25 cellular contexts compared by ENCODE assay signal in genomic region chr2:191295088-191295487, GRCh38.
"Had no signal": no experiment of that assay in that cellular context is flagged by ENCODE, and none has a peak within 500 bp of the region (broad histone marks: within the 10 kb centered on the region; RNA-seq: fewer than 3 reads in every experiment).

No MANE protein-coding gene starts in this region.

- H3K36me3 ChIP-seq: esophagus muscularis mucosa, upper lobe of right lung had no signal

- H3K27ac Mint-ChIP-seq: activated CD4-positive, alpha-beta T cell treated with anti-CD3 and anti-CD28 coated beads, Interleukin-2, amount 10 ng/mL, durations not matched to agents 24 days and 14 days; activated CD8-positive, alpha-beta T cell treated with anti-CD3 and anti-CD28 coated beads, Interleukin-2, amount 10 ng/mL, durations not matched to agents 7 days and 5 days; activated naive CD4-positive, alpha-beta T cell treated with anti-CD3 and anti-CD28 coated beads for 36 hours; activated naive CD8-positive, alpha-beta T cell treated with anti-CD3 and anti-CD28 coated beads, Interleukin-2, amount 50 U/mL, for 24 hours; stimulated activated effector memory CD8-positive, alpha-beta T cell treated with anti-CD3 and anti-CD28 coated beads, Interleukin-12 subunit alpha, Interleukin-12 subunit beta, amount 100 ng/mL, for 72 hours had no signal

- FAIRE-seq: islet of Langerhans had no signal

- H3K9me3 Mint-ChIP-seq: activated CD4-positive, alpha-beta T cell treated with anti-CD3 and anti-CD28 coated beads, Interleukin-2, amount 10 ng/mL, durations not matched to agents 24 days and 14 days; activated naive CD4-positive, alpha-beta T cell treated with anti-CD3 and anti-CD28 coated beads for 36 hours; activated naive CD8-positive, alpha-beta T cell treated with anti-CD3 and anti-CD28 coated beads, Interleukin-2, amount 50 U/mL, for 24 hours; activated T-cell treated with anti-CD3 and anti-CD28 coated beads, Interleukin-2, amount 50 U/mL, for 4 hours; central memory CD8-positive, alpha-beta T cell; neural crest cell; stimulated activated effector memory CD8-positive, alpha-beta T cell treated with anti-CD3 and anti-CD28 coated beads, Interleukin-12 subunit alpha, Interleukin-12 subunit beta, amount 100 ng/mL, for 72 hours had no signal

- H3K27me3 ChIP-seq: esophagus muscularis mucosa, testis, upper lobe of right lung had no signal

- H3K36me3 Mint-ChIP-seq: stimulated activated effector memory CD8-positive, alpha-beta T cell treated with anti-CD3 and anti-CD28 coated beads, Interleukin-12 subunit alpha, Interleukin-12 subunit beta, amount 100 ng/mL, for 72 hours had no signal

- ATAC-seq: activated CD8-positive, alpha-beta T cell treated with anti-CD3 and anti-CD28 coated beads, Interleukin-2, amount 10 ng/mL, durations not matched to agents 7 days and 5 days; activated naive CD8-positive, alpha-beta T cell treated with anti-CD3 and anti-CD28 coated beads, Interleukin-2, amount 50 U/mL, for 24 hours; activated T-cell treated with anti-CD3 and anti-CD28 coated beads, Interleukin-2, amount 50 U/mL, for 4 hours; psoas muscle; right cardiac atrium; SK-N-SH treated with all-trans-retinoic acid at 6 μM for 48 hours; stimulated activated effector memory CD8-positive, alpha-beta T cell treated with anti-CD3 and anti-CD28 coated beads, Interleukin-12 subunit alpha, Interleukin-12 subunit beta, amount 100 ng/mL, for 72 hours; upper lobe of right lung had no signal

- H3K27ac ChIP-seq: esophagus muscularis mucosa, psoas muscle, testis, upper lobe of right lung had no signal

- H3K27me3 Mint-ChIP-seq: activated CD4-positive, alpha-beta T cell treated with anti-CD3 and anti-CD28 coated beads, Interleukin-2, amount 10 ng/mL, durations not matched to agents 24 days and 14 days; activated naive CD8-positive, alpha-beta T cell treated with anti-CD3 and anti-CD28 coated beads, Interleukin-2, amount 50 U/mL, for 24 hours; central memory CD8-positive, alpha-beta T cell had no signal

- H3K4me3 ChIP-seq: esophagus muscularis mucosa, psoas muscle, testis, upper lobe of right lung had no signal

- DNase-seq: activated CD4-positive, alpha-beta T cell treated with anti-CD3 and anti-CD28 coated beads, Interleukin-2, amount 10 ng/mL, durations not matched to agents 24 days and 14 days; activated CD4-positive, CD25-positive, alpha-beta regulatory T cell; activated CD8-positive, alpha-beta T cell treated with anti-CD3 and anti-CD28 coated beads, Interleukin-2, amount 10 ng/mL, durations not matched to agents 7 days and 5 days; activated naive CD4-positive, alpha-beta T cell treated with anti-CD3 and anti-CD28 coated beads for 36 hours; activated naive CD8-positive, alpha-beta T cell treated with anti-CD3 and anti-CD28 coated beads, Interleukin-2, amount 50 U/mL, for 24 hours; activated T-cell treated with anti-CD3 and anti-CD28 coated beads, Interleukin-2, amount 50 U/mL, for 4 hours; anterior cingulate cortex; cortex of kidney; effector CD4-positive, alpha-beta T cell; left cardiac atrium; mammary epithelial cell; midbrain; psoas muscle; right cardiac atrium; stimulated activated CD4-positive, alpha-beta T cell treated with anti-CD3 and anti-CD28 coated beads, Interleukin-4, amount 100 ng/mL, for 24 hours; T-helper 1 cell; T-helper 9 cell; testis; upper lobe of right lung had no signal

- H3K4me1 ChIP-seq: psoas muscle, testis had no signal

- H3K4me1 Mint-ChIP-seq: activated naive CD8-positive, alpha-beta T cell treated with anti-CD3 and anti-CD28 coated beads, Interleukin-2, amount 50 U/mL, for 24 hours; central memory CD8-positive, alpha-beta T cell; stimulated activated effector memory CD8-positive, alpha-beta T cell treated with anti-CD3 and anti-CD28 coated beads, Interleukin-12 subunit alpha, Interleukin-12 subunit beta, amount 100 ng/mL, for 72 hours had no signal

- H3K9me3 ChIP-seq: esophagus muscularis mucosa, psoas muscle, testis, upper lobe of right lung had no signal

- H3K4me3 Mint-ChIP-seq: activated CD4-positive, alpha-beta T cell treated with anti-CD3 and anti-CD28 coated beads, Interleukin-2, amount 10 ng/mL, durations not matched to agents 24 days and 14 days; activated CD8-positive, alpha-beta T cell treated with anti-CD3 and anti-CD28 coated beads, Interleukin-2, amount 10 ng/mL, durations not matched to agents 7 days and 5 days; activated naive CD4-positive, alpha-beta T cell treated with anti-CD3 and anti-CD28 coated beads for 36 hours; activated naive CD8-positive, alpha-beta T cell treated with anti-CD3 and anti-CD28 coated beads, Interleukin-2, amount 50 U/mL, for 24 hours; activated T-cell treated with anti-CD3 and anti-CD28 coated beads, Interleukin-2, amount 50 U/mL, for 4 hours; central memory CD8-positive, alpha-beta T cell; neural crest cell; stimulated activated effector memory CD8-positive, alpha-beta T cell treated with anti-CD3 and anti-CD28 coated beads, Interleukin-12 subunit alpha, Interleukin-12 subunit beta, amount 100 ng/mL, for 72 hours had no signal
